8 cellular contexts compared by ENCODE assay signal in the genomic region with DNA sequence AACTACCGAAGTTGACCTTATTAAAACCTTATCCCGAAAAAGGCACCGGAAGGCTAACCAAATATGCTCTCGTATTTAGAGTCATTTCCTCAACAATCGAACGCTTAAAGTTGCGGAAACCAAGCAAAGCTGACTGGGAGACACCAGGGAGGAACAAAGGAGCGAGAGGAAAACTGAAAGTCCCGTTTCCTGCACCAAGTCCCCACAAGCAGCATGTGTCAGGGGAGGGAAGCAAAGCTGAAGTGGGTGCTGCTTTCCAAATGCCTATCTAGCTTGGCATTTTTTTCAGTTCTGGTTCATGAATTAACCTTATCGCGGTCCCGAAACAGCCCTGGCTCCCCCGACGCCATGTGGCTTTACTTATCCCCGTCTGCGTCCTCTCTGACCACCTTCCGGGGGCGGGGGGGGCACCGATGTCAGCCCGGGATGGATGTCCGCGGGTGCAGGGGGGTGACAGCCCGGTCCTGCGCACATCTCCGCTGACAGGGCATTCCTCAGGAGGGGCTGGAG.
DNase-seq lines count a peak whose midpoint lies in the region; TF ChIP-seq lines count a peak whose summit lies in the region.

No MANE protein-coding gene starts in this region.

- peak overlapping the region; percentile 34 for H3K4me3 ChIP-seq in astrocyte of the cerebellum (ENCODE audit: low read depth, low read length)

- no peak for TF ChIP-seq CTCF in astrocyte of the cerebellum (IDR thresholded peaks at IDR 0.05; ENCODE audit: low read depth, low read length, missing control alignments)

- in situ Hi-C loops in astrocyte of the cerebellum (cut with HindIII; ENCODE audit: low sequenced_read_pairs): no loop called here

- DNase-seq in stimulated activated CD4-positive, alpha-beta T cell treated with anti-CD3 and anti-CD28 coated beads, Interleukin-1b, Interleukin-23, amount 100 ng/mL, for 48 hours: peak; percentile 13
- no peak for DNase-seq in stimulated activated CD4-positive, alpha-beta T cell treated with anti-CD3 and anti-CD28 coated beads, Interleukin-2, amount 100 ng/mL, for 48 hours
- DNase-seq in NCI-H146 (lab: John Stamatoyannopoulos, UW): peak; percentile 62
- no peak for DNase-seq in astrocyte of the cerebellum (ENCODE audit: low read depth)
- DNase-seq in hippocampal formation (lab: John Stamatoyannopoulos, UW): peak; percentile 36 to 37
- DNase-seq in putamen (ENCODE audit: low spot score): peak; percentile 45
- no peak for DNase-seq in T-helper 9 cell
- DNase-seq in 8988T: no peak

Comparison
In these comparisons a context has a peak if more than half of its experiments do, and no peak if none do; other contexts are left out.
1. DNase-seq: peak in stimulated activated CD4-positive, alpha-beta T cell treated with anti-CD3 and anti-CD28 coated beads, Interleukin-1b, Interleukin-23, amount 100 ng/mL, for 48 hours (single experiment), NCI-H146 (single experiment), hippocampal formation (2 of 2) and putamen (single experiment); none in stimulated activated CD4-positive, alpha-beta T cell treated with anti-CD3 and anti-CD28 coated beads, Interleukin-2, amount 100 ng/mL, for 48 hours (0 of 2), astrocyte of the cerebellum (single experiment), T-helper 9 cell (single experiment) and 8988T (single experiment).